ENCODE assay signal across 8 cellular contexts in genomic region chr11:748007-748359, GRCh38. TPM values are rescaled to one million over a fixed set of nuclear protein-coding genes. Genes with fewer than 3 reads are reported as not detected.
DNase-seq lines count a peak whose midpoint lies in the region; ATAC-seq and TF ChIP-seq lines count a peak whose summit lies in the region.

No MANE protein-coding gene starts in this region.

- peak overlapping the region; percentile 98 for H3K4me2 ChIP-seq in smooth muscle cell

- H3K27me3 ChIP-seq in smooth muscle cell (ENCODE audit: low read depth), result no peaks in the 10 kb centered on the region

- no peaks in the 10 kb centered on the region for H3K9me3 ChIP-seq in smooth muscle cell (replicated peaks; ENCODE audit: low read depth)

- peak overlapping the region; percentile 90 for H3K4me3 Mint-ChIP-seq in activated naive CD8-positive, alpha-beta T cell

- peak overlapping the region; percentile 89 for H3K9ac ChIP-seq in smooth muscle cell (ENCODE audit: low read depth)

- H3K79me2 ChIP-seq in smooth muscle cell (ENCODE audit: low read depth), result peaks cover 57% of the 10 kb centered on the region

- H2AFZ ChIP-seq in smooth muscle cell (ENCODE audit: low read depth), result peak overlapping the region; percentile 86

- H3K4me3 ChIP-seq in iPS-11a (ENCODE audit: low read depth, low read length), result peak overlapping the region; percentile 83
- H3K4me3 ChIP-seq in smooth muscle cell, result peak overlapping the region; percentile 95

- H3K27ac ChIP-seq in smooth muscle cell (ENCODE audit: low read depth), result peak overlapping the region; percentile 22

- H3K36me3 Mint-ChIP-seq in activated naive CD8-positive, alpha-beta T cell, result no peaks in the 10 kb centered on the region

- ATAC-seq in GM18861 (IDR thresholded peaks at IDR 0.05; ENCODE audit: unreplicated experiment) (peak; percentile 11), HG02938 (IDR thresholded peaks at IDR 0.05; ENCODE audit: unreplicated experiment) (peak; percentile 5)

- no peak for TF ChIP-seq CTCF in smooth muscle cell (IDR thresholded peaks at IDR 0.05; ENCODE audit: borderline replicate concordance, insufficient read depth, poor library complexity, severe bottlenecking)

- H3K4me1 ChIP-seq in smooth muscle cell (ENCODE audit: low read depth), result peaks cover 13% of the 10 kb centered on the region

- H3K27ac Mint-ChIP-seq in activated naive CD8-positive, alpha-beta T cell, result peak overlapping the region; percentile 89

- WGBS in smooth muscle cell (ENCODE audit: low lambda C conversion rate), result 7% methylated on average over 18 of the region's 18 CpGs

- no peak for DNase-seq in smooth muscle cell (lab: John Stamatoyannopoulos, UW; ENCODE audit: unreplicated experiment)
- no peak for DNase-seq in NCI-H2107 treated with DMSO at 0.1 percent for 48 hours (lab: John Stamatoyannopoulos, UW; ENCODE audit: unreplicated experiment)
- no peak for DNase-seq in DMS79 (lab: John Stamatoyannopoulos, UW)
- DNase-seq in SW 1271 (lab: John Stamatoyannopoulos, UW), result no peak

- peaks cover 3% of the 10 kb centered on the region for H3F3A ChIP-seq in smooth muscle cell (ENCODE audit: low read depth)

- no peaks in the 10 kb centered on the region for H3K36me3 ChIP-seq in smooth muscle cell (ENCODE audit: low read depth)

- no peaks in the 10 kb centered on the region for H3K27me3 Mint-ChIP-seq in activated naive CD8-positive, alpha-beta T cell

- peaks cover 14% of the 10 kb centered on the region for H3K4me1 Mint-ChIP-seq in activated naive CD8-positive, alpha-beta T cell (ENCODE audit: low read depth)

- peaks cover 48% of the 10 kb centered on the region for H4K20me1 ChIP-seq in smooth muscle cell (ENCODE audit: low read depth)

- H3K9me3 Mint-ChIP-seq in activated naive CD8-positive, alpha-beta T cell (ENCODE audit: low read depth), result no peaks in the 10 kb centered on the region

RNA-seq across cellular contexts. Expression of gene TALDO1, which starts 0.7 kb away (rescaled TPM):
- 100 and 103 TPM in 2 replicates for total RNA-seq in smooth muscle cell
- polyA plus RNA-seq in smooth muscle cell, result 155 and 158 TPM in 2 replicates

RNA-seq across cellular contexts. Expression of gene GATD1, which starts 29.3 kb away (rescaled TPM):
- total RNA-seq in smooth muscle cell, result 12.9 and 18.5 TPM in 2 replicates
- polyA plus RNA-seq in smooth muscle cell, result 11.7 and 20.2 TPM in 2 replicates

RNA-seq across cellular contexts. Expression of gene CEND1, which starts 41.9 kb away (rescaled TPM):
- not detected in 2 replicates for total RNA-seq in smooth muscle cell
- 0.13 and 0.38 TPM in 2 replicates for polyA plus RNA-seq in smooth muscle cell

RNA-seq across cellular contexts. Expression of gene EPS8L2, which starts 42.0 kb away (rescaled TPM):
- total RNA-seq in smooth muscle cell, result 47.9 and 74.9 TPM in 2 replicates
- 37.7 and 133 TPM in 2 replicates for polyA plus RNA-seq in smooth muscle cell

RNA-seq across cellular contexts. Expression of gene SLC25A22, which starts 50.1 kb away (rescaled TPM):
- total RNA-seq in smooth muscle cell, result 6.9 and 7.0 TPM in 2 replicates
- 19.5 and 25.2 TPM in 2 replicates for polyA plus RNA-seq in smooth muscle cell
